Comparison of ENCODE assay signal across 8 cellular contexts in genomic region chr2:26330114-26330581, GRCh38. TPM values are rescaled to one million over a fixed set of nuclear protein-coding genes. Genes with fewer than 3 reads are reported as not detected.
DNase-seq lines count a peak whose midpoint lies in the region; TF ChIP-seq lines count a peak whose summit lies in the region.

No MANE protein-coding gene starts in this region.

- peak; percentile 86 for DNase-seq in DMS 273 (lab: John Stamatoyannopoulos, UW; ENCODE audit: unreplicated experiment)
- peak; percentile 61 for DNase-seq in H4 (ENCODE audit: low spot score)
- DNase-seq in NCI-H1436 treated with DMSO at 0.1 percent for 48 hours (lab: John Stamatoyannopoulos, UW) = peak; percentile 55
- peak; percentile 93 for DNase-seq in glutamatergic neuron
- DNase-seq in prostate gland (ENCODE audit: low spot score) = peak; percentile 87
- peak; percentile 90 to 91 for DNase-seq in uterus

- H3K4me3 ChIP-seq in SU-DHL-6 (ENCODE audit: insufficient read depth, low read length, poor library complexity, severe bottlenecking) = no peak overlapping the region
- H3K4me3 ChIP-seq in prostate gland = no peak overlapping the region
- no peak overlapping the region for H3K4me3 ChIP-seq in uterus

- no peaks in the 10 kb centered on the region for H3K36me3 Mint-ChIP-seq in activated naive CD4-positive, alpha-beta T cell treated with anti-CD3 and anti-CD28 coated beads, Interleukin-2, amount 50 U/mL, for 24 hours
- no peaks in the 10 kb centered on the region for H3K36me3 Mint-ChIP-seq in glutamatergic neuron (ENCODE audit: unreplicated experiment)

- peak overlapping the region; percentile 2 for H3K4me3 Mint-ChIP-seq in activated naive CD4-positive, alpha-beta T cell treated with anti-CD3 and anti-CD28 coated beads, Interleukin-2, amount 50 U/mL, for 24 hours
- H3K4me3 Mint-ChIP-seq in glutamatergic neuron (ENCODE audit: unreplicated experiment) = no peak overlapping the region

- H3K9me2 ChIP-seq in SU-DHL-6 (replicated peaks; ENCODE audit: insufficient read depth, low read length) = no peaks in the 10 kb centered on the region

- H3K36me3 ChIP-seq in SU-DHL-6 (ENCODE audit: low read length) (no peaks in the 10 kb centered on the region), prostate gland (no peaks in the 10 kb centered on the region), uterus (no peaks in the 10 kb centered on the region)

- peaks cover 9% of the 10 kb centered on the region for H3K4me1 Mint-ChIP-seq in activated naive CD4-positive, alpha-beta T cell treated with anti-CD3 and anti-CD28 coated beads, Interleukin-2, amount 50 U/mL, for 24 hours
- H3K4me1 Mint-ChIP-seq in glutamatergic neuron (ENCODE audit: low read depth, unreplicated experiment) = no peaks in the 10 kb centered on the region

- H3K27me3 ChIP-seq in SU-DHL-6 (ENCODE audit: low read length) = no peaks in the 10 kb centered on the region
- no peaks in the 10 kb centered on the region for H3K27me3 ChIP-seq in prostate gland (replicated peaks; ENCODE audit: insufficient read depth)
- no peaks in the 10 kb centered on the region for H3K27me3 ChIP-seq in uterus

- no peaks in the 10 kb centered on the region for H3K9me3 Mint-ChIP-seq in activated naive CD4-positive, alpha-beta T cell treated with anti-CD3 and anti-CD28 coated beads, Interleukin-2, amount 50 U/mL, for 24 hours
- H3K9me3 Mint-ChIP-seq in glutamatergic neuron (ENCODE audit: unreplicated experiment) = no peaks in the 10 kb centered on the region

- no peaks in the 10 kb centered on the region for H3F3A ChIP-seq in SU-DHL-6 (ENCODE audit: insufficient read depth)

- no peaks in the 10 kb centered on the region for H4K20me1 ChIP-seq in SU-DHL-6 (ENCODE audit: low read depth, low read length)

- no peaks in the 10 kb centered on the region for H3K9me3 ChIP-seq in SU-DHL-6 (ENCODE audit: insufficient read depth, low read length)
- no peaks in the 10 kb centered on the region for H3K9me3 ChIP-seq in prostate gland
- no peaks in the 10 kb centered on the region for H3K9me3 ChIP-seq in uterus

- intact Hi-C loops in prostate gland (cut with DNase I) (no loop called here), uterus (cut with DNase I; ENCODE audit: low total_unique reads) (no loop called here)

- H3K27me3 Mint-ChIP-seq in activated naive CD4-positive, alpha-beta T cell treated with anti-CD3 and anti-CD28 coated beads, Interleukin-2, amount 50 U/mL, for 24 hours = no peaks in the 10 kb centered on the region
- no peaks in the 10 kb centered on the region for H3K27me3 Mint-ChIP-seq in glutamatergic neuron (ENCODE audit: unreplicated experiment)

- no peaks in the 10 kb centered on the region for H3K4me1 ChIP-seq in prostate gland (replicated peaks)
- no peaks in the 10 kb centered on the region for H3K4me1 ChIP-seq in uterus

- H3K27ac ChIP-seq in SU-DHL-6 (ENCODE audit: low read depth, low read length) (no peak overlapping the region), prostate gland (no peak overlapping the region), uterus (peak overlapping the region; percentile 17 to 36)

- H3K27ac Mint-ChIP-seq in activated naive CD4-positive, alpha-beta T cell treated with anti-CD3 and anti-CD28 coated beads, Interleukin-2, amount 50 U/mL, for 24 hours = no peak overlapping the region
- H3K27ac Mint-ChIP-seq in glutamatergic neuron (ENCODE audit: unreplicated experiment) = no peak overlapping the region

- H3K79me2 ChIP-seq in SU-DHL-6 (ENCODE audit: insufficient read depth, low read length) = no peaks in the 10 kb centered on the region

- no peak overlapping the region for H2AFZ ChIP-seq in SU-DHL-6 (ENCODE audit: low read depth, low read length, severe bottlenecking)

- WGBS in prostate gland = 4% methylated on average over 8 of the region's 8 CpGs

- no peak overlapping the region for H3K4me2 ChIP-seq in SU-DHL-6 (ENCODE audit: low read depth, low read length, poor library complexity, severe bottlenecking)

- TF ChIP-seq CTCF in SU-DHL-6 (IDR thresholded peaks at IDR 0.05; ENCODE audit: insufficient read depth, low read length, poor library complexity, severe bottlenecking) = peak; percentile 87
- TF ChIP-seq CTCF in glutamatergic neuron (IDR thresholded peaks at IDR 0.05; ENCODE audit: partially characterized antibody, unreplicated experiment) = peak; percentile 88
- TF ChIP-seq CTCF in prostate gland (IDR thresholded peaks at IDR 0.05) = peak; percentile 62 to 91 (median 85)
- peak; percentile 78 to 88 (median 86) for TF ChIP-seq CTCF in uterus (IDR thresholded peaks at IDR 0.05)

- H3K9ac ChIP-seq in SU-DHL-6 (ENCODE audit: low read length) = no peak overlapping the region

- TF ChIP-seq POLR2A in prostate gland (IDR thresholded peaks at IDR 0.05) = no peak
- TF ChIP-seq POLR2A in uterus (IDR thresholded peaks at IDR 0.05) = no peak

RNA-seq across cellular contexts. Expression of gene SELENOI, which starts 15.8 kb away (rescaled TPM):
- total RNA-seq in H4 (2014; rRNA removed; shearing (Covaris generic)) = 10.9 and 18.8 TPM in 2 replicates
- total RNA-seq in glutamatergic neuron (ENCODE audit: unreplicated experiment) (61.2 TPM), prostate gland (10 to 100 TPM; 14.4 to 15.6 TPM), uterus (10 to 100 TPM in 2 of 4 donors, 1 to 10 TPM in 2; 2.8 to 27.9 (median 13.1) TPM)

RNA-seq across cellular contexts. Expression of gene ADGRF3, which starts 16.4 kb away (rescaled TPM):
- 0.02 TPM in 1 of 2 replicates, not detected in the other for total RNA-seq in H4 (2014; rRNA removed; shearing (Covaris generic))
- total RNA-seq in glutamatergic neuron (ENCODE audit: unreplicated experiment) (0.54 TPM), prostate gland (under 1 TPM in 1 of 2 donors, not detected in 1; 0.34 TPM), uterus (under 1 TPM in 2 of 4 donors, not detected in 2; 0.21 to 0.27 TPM)

Comparison
In these comparisons a context has a peak if more than half of its experiments do, and no peak if none do; other contexts are left out.
1. H3K27ac ChIP-seq: peak in uterus (2 of 2); none in SU-DHL-6 (single experiment) and prostate gland (0 of 2).
2. Peak in every context shown above with its lines, with median percentiles within 50 percentile points of each other: DNase-seq and CTCF ChIP-seq.